28 cellular contexts compared by ENCODE assay signal in the genomic region with DNA sequence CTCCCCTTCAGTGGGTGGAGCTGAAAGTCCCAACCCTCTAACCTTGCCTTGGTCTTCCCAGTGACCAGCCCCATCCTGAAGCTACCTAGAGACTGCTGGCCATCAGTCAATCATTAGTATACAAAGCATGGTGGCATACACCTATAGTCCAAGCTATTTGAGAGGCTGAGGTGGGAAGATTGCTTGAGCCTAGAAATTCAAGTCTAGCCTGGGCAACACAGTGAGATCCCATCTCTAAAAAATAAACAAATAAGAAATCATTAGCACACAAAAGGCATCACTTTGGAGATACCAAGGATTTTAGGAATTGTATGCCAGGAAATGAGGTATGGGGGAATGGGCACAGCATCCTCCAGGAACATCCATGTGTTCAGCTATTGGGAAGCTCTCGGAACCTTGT. TPM values are rescaled to one million over a fixed set of nuclear protein-coding genes. Genes with fewer than 3 reads are reported as not detected.
"Had no signal": no experiment of that assay in that cellular context is flagged by ENCODE, and none has a peak within 500 bp of the region (broad histone marks: within the 10 kb centered on the region; RNA-seq: fewer than 3 reads in every experiment).

No MANE protein-coding gene starts in this region.

- H3K27me3 Mint-ChIP-seq: dendritic cell treated with granulocyte-macrophage colony-stimulating factor and Interleukin-4, amounts not matched to agents 40 ng/mL and 50 ng/mL, for 4 days; effector memory CD8-positive, alpha-beta T cell had no signal

- H3K4me3 Mint-ChIP-seq: dendritic cell treated with granulocyte-macrophage colony-stimulating factor and Interleukin-4, amounts not matched to agents 40 ng/mL and 50 ng/mL, for 4 days; effector memory CD8-positive, alpha-beta T cell; endodermal cell; naive thymus-derived CD4-positive, alpha-beta T cell had no signal

- H3K27ac ChIP-seq: colonic mucosa, epithelial cell of prostate, esophagus squamous epithelium, gastrocnemius medialis, heart right ventricle, left lung, lower lobe of right lung had no signal

- H3K4me3 ChIP-seq: colonic mucosa, esophagus squamous epithelium, gastrocnemius medialis, heart right ventricle, left lung, lower lobe of right lung had no signal

- H3K27me3 ChIP-seq: colonic mucosa, esophagus squamous epithelium, gastrocnemius medialis, heart right ventricle, left lung had no signal

- FAIRE-seq: endometrium, islet of Langerhans, keratinocyte had no signal

- H3K36me3 ChIP-seq: colonic mucosa, esophagus squamous epithelium, gastrocnemius medialis, heart right ventricle, left lung, lower lobe of right lung had no signal

- DNase-seq: colonic mucosa; cortex of kidney; effector CD8-positive, alpha-beta T cell; effector memory CD8-positive, alpha-beta T cell; endodermal cell; erythroblast; esophagus squamous epithelium; foreskin fibroblast; foreskin melanocyte; gastrocnemius medialis; glutamatergic neuron; head of caudate nucleus; heart right ventricle; hippocampal formation; left cardiac atrium; left lung; left ventricle myocardium superior; lower lobe of right lung; mesenchymal stem cell; midbrain; naive thymus-derived CD4-positive, alpha-beta T cell had no signal

- H3K27ac Mint-ChIP-seq: dendritic cell treated with granulocyte-macrophage colony-stimulating factor and Interleukin-4, amounts not matched to agents 40 ng/mL and 50 ng/mL, for 4 days; effector memory CD8-positive, alpha-beta T cell; endodermal cell had no signal

RNA-seq across cellular contexts. Expression of a gene that starts 41.4 kb away (rescaled TPM):
- total RNA-seq: endodermal cell, glomerular endothelial cell, kidney epithelial cell had no signal
